ENCODE assay signal across 1 cellular context in the genomic region with DNA sequence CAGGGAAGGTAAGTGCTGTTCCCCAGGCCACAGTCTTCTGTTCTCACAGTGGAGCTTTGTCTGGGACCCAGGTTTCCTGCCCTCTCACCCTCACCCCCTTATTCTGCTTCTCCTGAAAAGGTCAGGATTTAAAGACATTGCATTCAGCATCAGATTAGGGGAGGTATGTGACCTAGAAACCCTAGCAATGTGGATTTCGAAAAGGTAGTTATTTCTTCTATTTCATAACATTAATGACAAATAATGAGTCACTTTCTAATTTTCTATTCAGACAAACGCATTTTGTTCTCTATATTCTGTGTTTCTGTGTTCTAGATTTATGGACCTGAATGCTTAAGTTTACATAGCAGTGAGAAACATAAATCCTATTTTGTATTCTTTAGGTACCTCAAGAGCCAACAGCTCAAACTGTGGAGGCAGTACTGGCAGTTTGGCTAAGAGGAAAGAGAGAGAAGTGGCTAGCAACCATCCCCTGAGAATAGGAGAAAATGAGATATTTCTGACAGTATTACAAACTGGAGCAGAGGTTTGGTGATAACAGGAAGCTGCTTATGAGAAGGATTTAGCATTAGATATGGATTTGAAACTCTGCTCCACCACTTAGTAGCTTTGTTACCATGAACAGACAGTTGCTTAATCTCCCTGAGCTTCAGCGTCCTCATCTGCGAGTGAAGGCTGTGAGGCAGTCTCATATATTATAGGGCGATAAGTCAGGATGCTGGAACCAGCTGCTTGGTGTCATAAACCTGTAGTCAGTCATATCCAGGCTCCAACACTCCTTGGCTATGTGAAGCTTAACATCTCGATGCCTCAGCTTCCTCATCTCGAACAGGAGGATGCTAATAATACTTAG.
TF ChIP-seq lines count a peak whose summit lies in the region.

No MANE protein-coding gene starts in this region.

TF ChIP-seq in H1, 55 proteins besides CTCF, POLR2A, EP300 and RAD21:
- no peak for TF ChIP-seq SP2 (IDR thresholded peaks at IDR 0.05; ENCODE audit: low read length)
- TF ChIP-seq HDAC6 (IDR thresholded peaks at IDR 0.05; ENCODE audit: low read depth, low read length), result no peak
- no peak for TF ChIP-seq JUN (IDR thresholded peaks at IDR 0.05; ENCODE audit: low read depth, low read length)
- TF ChIP-seq POU5F1 (IDR thresholded peaks at IDR 0.05; ENCODE audit: low read depth, low read length), result no peak
- TF ChIP-seq SIN3A (conservative IDR thresholded peaks at IDR 0.05 in 1 of 2, IDR thresholded peaks at IDR 0.05 in 1 of 2; ENCODE audit: low read depth in 1 of 2, low read length in 2 of 2), result no peak
- TF ChIP-seq CHD1 (IDR thresholded peaks at IDR 0.05; ENCODE audit: low read depth, low read length), result no peak
- TF ChIP-seq RFX5 (IDR thresholded peaks at IDR 0.05; ENCODE audit: borderline replicate concordance, low read depth, low read length), result no peak
- TF ChIP-seq KDM1A (IDR thresholded peaks at IDR 0.05; ENCODE audit: borderline replicate concordance, low read length), result no peak
- TF ChIP-seq ZNF274 (IDR thresholded peaks at IDR 0.05; ENCODE audit: borderline replicate concordance, extremely low read depth, low read length), result no peak
- TF ChIP-seq EGR1 (IDR thresholded peaks at IDR 0.05; ENCODE audit: borderline replicate concordance, low read depth, low read length), result no peak
- no peak for TF ChIP-seq SIRT6 (IDR thresholded peaks at IDR 0.05; ENCODE audit: low read length)
